ENCODE assay signal across 31 cellular contexts in the genomic region with DNA sequence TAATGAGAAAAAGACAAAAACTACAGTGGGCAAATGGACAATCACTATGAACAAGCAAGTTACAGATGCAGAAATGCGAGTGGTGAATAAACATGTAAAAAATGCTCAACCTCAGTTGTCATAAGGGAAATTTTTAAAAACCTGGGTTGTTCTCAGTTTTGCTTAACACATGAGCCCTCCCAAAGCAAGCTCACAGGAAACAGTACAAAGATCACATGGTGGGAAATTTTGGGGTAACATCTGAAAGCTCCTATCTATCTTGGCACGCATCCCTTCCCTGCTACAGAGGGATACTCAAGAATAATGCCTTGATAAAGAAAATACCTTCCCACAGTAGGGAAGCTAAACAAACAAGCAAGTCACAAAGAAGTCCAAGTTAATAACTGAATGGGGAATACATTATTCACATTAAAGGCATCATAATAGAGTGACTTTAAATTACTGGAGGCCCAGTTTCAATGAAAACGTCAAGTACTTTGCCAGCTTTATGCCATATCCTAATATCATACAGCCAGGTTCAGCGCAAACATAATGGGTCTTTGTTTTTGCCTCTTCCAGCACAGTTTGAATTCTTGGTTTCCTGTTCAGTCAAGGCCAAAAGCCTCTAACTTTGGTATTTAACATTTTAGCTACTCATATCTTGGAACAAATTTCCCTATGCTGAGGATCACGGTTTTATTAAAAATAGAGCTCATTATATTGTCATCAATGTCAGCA.
DNase-seq lines count a peak whose midpoint lies in the region; ATAC-seq and TF ChIP-seq lines count a peak whose summit lies in the region.
"Had no signal": no experiment of that assay in that cellular context is flagged by ENCODE, and none has a peak within 500 bp of the region (broad histone marks: within the 10 kb centered on the region; RNA-seq: fewer than 3 reads in every experiment).

No MANE protein-coding gene starts in this region.

- H3K27ac ChIP-seq in body of pancreas, result peak overlapping the region in 3 of 4 donors; percentile 9 to 13 (median 11)
- H3K27ac ChIP-seq: VCaP had no signal

- H3K9me3 Mint-ChIP-seq in CD14-positive monocyte, result no peaks in the 10 kb centered on the region
- H3K9me3 Mint-ChIP-seq: activated naive CD4-positive, alpha-beta T cell treated with anti-CD3 and anti-CD28 coated beads, Interleukin-2, amount 50 U/mL, for 24 hours; activated T-helper 2 cell treated with anti-CD3 and anti-CD28 coated beads, Interferon-gamma antibody, Interleukin-2, Interleukin-4, amounts not matched to agents 10 μg/mL and 5 μg/mL and 100 μg/mL, durations not matched to agents 14 hours and 24 hours and 36 hours; effector memory CD8-positive, alpha-beta T cell; H9; mesothelial cell of epicardium had no signal

- H3K36me3 ChIP-seq in body of pancreas (replicated peaks in 1 of 2; ENCODE audit: insufficient read depth in 1 of 2, low read depth in 2 of 2), result no peaks in the 10 kb centered on the region
- H3K36me3 ChIP-seq: BLaER1 treated with 17β-estradiol and CSF1 and Interleukin-3, amounts not matched to agents 10 nM and 100 nM; left lung had no signal

- DNase-seq in GM12865 (ENCODE audit: low read depth) (peak; percentile 37), body of pancreas (no peak), pons (ENCODE audit: low spot score) (peak; percentile 25), CD14-positive monocyte (ENCODE audit: low spot score) (no peak), anterior cingulate cortex (lab: John Stamatoyannopoulos, UW) (no peak), NCI-H187 (lab: John Stamatoyannopoulos, UW) (no peak)
- DNase-seq in stimulated activated naive CD4-positive, alpha-beta T cell treated with Interleukin-2 at 50 U/mL for 16 hours (lab: John Stamatoyannopoulos, UW), result no peak
- DNase-seq: activated CD4-positive, alpha-beta T cell treated with anti-CD3 and anti-CD28 coated beads for 48 hours; amniotic stem cell; COR-L47; cortex of kidney; effector memory CD8-positive, alpha-beta T cell; H9; head of caudate nucleus; islet precursor cell; Kasumi-1; left lung; NCI-H1417 treated with DMSO at 0.1 percent for 48 hours; NCI-H2081 treated with DMSO at 0.1 percent for 48 hours; NCI-H748 treated with DMSO at 0.1 percent for 48 hours; SHP77 treated with DMSO at 0.1 percent for 48 hours; stimulated activated CD4-positive, alpha-beta T cell treated with anti-CD3 and anti-CD28 coated beads, Interleukin-4, amount 100 ng/mL, for 1 hour; T1000; trophoblast cell had no signal

- no peak overlapping the region for H3K4me3 Mint-ChIP-seq in CD14-positive monocyte
- H3K4me3 Mint-ChIP-seq: activated naive CD4-positive, alpha-beta T cell treated with anti-CD3 and anti-CD28 coated beads, Interleukin-2, amount 50 U/mL, for 24 hours; effector memory CD8-positive, alpha-beta T cell; H9; mesothelial cell of epicardium had no signal

- peak; percentile 57 for ATAC-seq in GM19395 (IDR thresholded peaks at IDR 0.05; ENCODE audit: unreplicated experiment)
- ATAC-seq in body of pancreas, result peak; percentile 42
- ATAC-seq: effector memory CD8-positive, alpha-beta T cell; left lung; Panc1 had no signal

- peak overlapping the region in 3 of 7 donors; percentile 12 to 16 (median 15) for H3K27ac Mint-ChIP-seq in CD14-positive monocyte
- H3K27ac Mint-ChIP-seq: activated naive CD4-positive, alpha-beta T cell treated with anti-CD3 and anti-CD28 coated beads, Interleukin-2, amount 50 U/mL, for 24 hours; activated T-helper 2 cell treated with anti-CD3 and anti-CD28 coated beads, Interferon-gamma antibody, Interleukin-2, Interleukin-4, amounts not matched to agents 10 μg/mL and 5 μg/mL and 100 μg/mL, durations not matched to agents 14 hours and 24 hours and 36 hours; effector memory CD8-positive, alpha-beta T cell; H9; mesothelial cell of epicardium had no signal

- H3K9me3 ChIP-seq in body of pancreas, result peaks cover 0 to 4% (median 0%) of the 10 kb centered on the region in 3 donors
- H3K9me3 ChIP-seq: left lung had no signal

- no peak for TF ChIP-seq POLR2A in body of pancreas (IDR thresholded peaks at IDR 0.05)

- TF ChIP-seq CTCF in GM12865 (IDR thresholded peaks at IDR 0.05; ENCODE audit: insufficient read depth, low read depth, low read length, missing control alignments) (no peak), body of pancreas (IDR thresholded peaks at IDR 0.05) (no peak), CD14-positive monocyte (IDR thresholded peaks at IDR 0.05) (no peak)

- H3K4me1 Mint-ChIP-seq in CD14-positive monocyte, result peaks cover 14% of the 10 kb centered on the region
- H3K4me1 Mint-ChIP-seq: activated naive CD4-positive, alpha-beta T cell treated with anti-CD3 and anti-CD28 coated beads, Interleukin-2, amount 50 U/mL, for 24 hours had no signal

- H3K27me3 ChIP-seq in body of pancreas, result no peaks in the 10 kb centered on the region
- H3K27me3 ChIP-seq: BLaER1 treated with 17β-estradiol and CSF1 and Interleukin-3, amounts not matched to agents 10 nM and 100 nM; left lung had no signal

- WGBS in body of pancreas, 2 donors, result 35 to 57% methylated on average over 5 of the region's 5 CpGs

- intact Hi-C loops in body of pancreas (cut with DNase I), result no loop called here
- intact Hi-C loops in CD14-positive monocyte (cut with micrococcal nuclease), result no loop called here

- no peaks in the 10 kb centered on the region for H3K4me1 ChIP-seq in body of pancreas

- H3K36me3 Mint-ChIP-seq in CD14-positive monocyte, result no peaks in the 10 kb centered on the region
- H3K36me3 Mint-ChIP-seq: activated naive CD4-positive, alpha-beta T cell treated with anti-CD3 and anti-CD28 coated beads, Interleukin-2, amount 50 U/mL, for 24 hours; mesothelial cell of epicardium had no signal

- H3K4me3 ChIP-seq in GM12865 (ENCODE audit: low read depth, low read length), result no peak overlapping the region
- H3K4me3 ChIP-seq in body of pancreas, result no peak overlapping the region
- H3K4me3 ChIP-seq: BLaER1 treated with 17β-estradiol and CSF1 and Interleukin-3, amounts not matched to agents 10 nM and 100 nM; left lung had no signal

- peaks cover 0 to 5% (median 0%) of the 10 kb centered on the region in 3 donors for H3K27me3 Mint-ChIP-seq in CD14-positive monocyte (ENCODE audit: low read depth in 3 of 3)

Comparison
In these comparisons a context has a peak if more than half of its experiments do, and no peak if none do; other contexts are left out.
1. DNase-seq: peak in GM12865 (single experiment) and pons (single experiment); none in body of pancreas (0 of 4), CD14-positive monocyte (single experiment), anterior cingulate cortex (0 of 58), stimulated activated naive CD4-positive, alpha-beta T cell treated with Interleukin-2 at 50 U/mL for 16 hours (single experiment) and NCI-H187 (0 of 2).